8 cellular contexts compared by ENCODE assay signal in the genomic region with DNA sequence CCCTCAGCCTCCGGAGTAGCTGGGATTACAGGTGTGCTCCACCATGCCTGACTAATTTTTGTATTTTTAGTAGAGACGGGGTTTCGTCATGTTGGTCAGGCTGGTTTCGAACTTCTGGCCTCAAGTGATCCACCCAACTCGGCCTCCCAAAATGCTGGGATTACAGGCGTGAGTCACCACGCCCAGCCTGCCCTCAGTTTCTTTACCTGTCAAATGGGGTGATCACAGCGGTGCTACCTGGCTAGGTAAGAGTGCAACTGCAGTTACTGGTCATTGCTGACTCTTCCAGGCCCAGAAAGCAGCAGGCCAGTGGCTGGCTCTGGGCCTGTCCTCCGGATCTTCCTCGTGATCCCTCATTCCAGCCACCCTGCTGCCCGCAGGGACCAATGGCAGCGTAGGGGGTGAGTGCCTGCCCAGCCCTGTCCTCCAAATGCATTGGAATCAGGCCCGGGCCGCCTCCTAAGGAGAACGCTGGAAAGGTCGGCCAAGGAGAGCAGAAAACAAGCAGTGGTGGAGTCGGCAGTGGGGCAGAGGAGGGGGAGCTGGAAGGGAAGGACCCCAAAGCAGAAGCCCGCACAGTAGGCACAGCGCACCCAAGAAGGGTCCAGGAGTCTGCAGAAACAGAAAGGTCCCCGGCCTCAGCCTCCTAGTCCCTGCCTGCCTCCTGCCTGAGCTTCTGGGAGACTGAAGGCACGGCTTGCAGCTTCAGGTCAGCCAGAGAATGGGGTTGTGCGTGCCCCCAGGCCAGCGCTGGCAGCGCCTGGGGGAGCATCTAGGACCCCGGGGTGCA. TPM values are rescaled to one million over a fixed set of nuclear protein-coding genes. Genes with fewer than 3 reads are reported as not detected.
DNase-seq lines count a peak whose midpoint lies in the region; ATAC-seq and TF ChIP-seq lines count a peak whose summit lies in the region.

No MANE protein-coding gene starts in this region.

- no peak overlapping the region for H3K4ac ChIP-seq in trophoblast cell (ENCODE audit: low read depth, low read length)

- no peak for TF ChIP-seq EP300 in gastroesophageal sphincter (IDR thresholded peaks at IDR 0.05)

- no peak overlapping the region for H4K8ac ChIP-seq in trophoblast cell (ENCODE audit: low read depth, low read length)

- no peak overlapping the region for H3K18ac ChIP-seq in trophoblast cell (ENCODE audit: low read length)

- WGBS in gastroesophageal sphincter (ENCODE audit: low coverage in 1 of 2), 2 donors, result 41 to 100% methylated on average over 1 to 16 of the region's 25 CpGs
- no CpG with 5 or more reads among the region's 25 CpGs for whole genome bisulfite sequencing in trophoblast cell (ENCODE audit: extremely low coverage, insufficient coverage, insufficient read length)

- H3K27me3 ChIP-seq in CD8-positive, alpha-beta memory T cell (ENCODE audit: insufficient read depth, low read length, poor library complexity, severe bottlenecking), result no peaks in the 10 kb centered on the region
- H3K27me3 ChIP-seq in gastroesophageal sphincter (no peaks in the 10 kb centered on the region), trophoblast cell (ENCODE audit: insufficient read depth, low read length) (peaks cover 6% of the 10 kb centered on the region)

- H2AK5ac ChIP-seq in trophoblast cell (ENCODE audit: low read length), result no peak overlapping the region

- no peak overlapping the region for H3K14ac ChIP-seq in trophoblast cell (ENCODE audit: low read length)

- H2BK120ac ChIP-seq in trophoblast cell (ENCODE audit: insufficient read depth, low read length, poor library complexity), result no peak overlapping the region

- peak overlapping the region; percentile 89 to 98 (median 94) for H3K4me3 Mint-ChIP-seq in CD8-positive, alpha-beta memory T cell
- peak overlapping the region; percentile 93 for H3K4me3 Mint-ChIP-seq in WTC11

- TF ChIP-seq CTCF in WTC11 (IDR thresholded peaks at IDR 0.05), result no peak
- TF ChIP-seq CTCF in gastroesophageal sphincter (IDR thresholded peaks at IDR 0.05), result peak in 1 of 4 experiments; percentile 8

- H3K79me1 ChIP-seq in trophoblast cell (ENCODE audit: low read length), result peaks cover 3% of the 10 kb centered on the region

- peaks cover 3% of the 10 kb centered on the region for H3K79me2 ChIP-seq in trophoblast cell (ENCODE audit: control insufficient read depth, insufficient read depth, low read length, poor library complexity)

- H3K9me3 ChIP-seq in CD8-positive, alpha-beta memory T cell (ENCODE audit: low read length), result no peaks in the 10 kb centered on the region
- H3K9me3 ChIP-seq in gastroesophageal sphincter (no peaks in the 10 kb centered on the region), trophoblast cell (ENCODE audit: insufficient read depth, low read depth, low read length) (no peaks in the 10 kb centered on the region)

- no peak for ATAC-seq in WTC11
- no peak for ATAC-seq in gastroesophageal sphincter

- H4K91ac ChIP-seq in trophoblast cell (ENCODE audit: low read depth, low read length), result no peak overlapping the region

- H2AFZ ChIP-seq in trophoblast cell (ENCODE audit: insufficient read depth, low read length, poor library complexity), result peak overlapping the region; percentile 74

- no peak for TF ChIP-seq POLR2A in gastroesophageal sphincter (IDR thresholded peaks at IDR 0.05)

- H3K4me1 Mint-ChIP-seq in CD8-positive, alpha-beta memory T cell, result peaks cover 21 to 32% (median 24%) of the 10 kb centered on the region in 3 donors
- H3K4me1 Mint-ChIP-seq in WTC11, result peaks cover 19% of the 10 kb centered on the region

- no peak overlapping the region for H4K12ac ChIP-seq in trophoblast cell (ENCODE audit: low read depth, low read length)

- no peak overlapping the region for H2BK5ac ChIP-seq in trophoblast cell (ENCODE audit: low read depth, low read length, poor library complexity)

- H3K27ac Mint-ChIP-seq in CD8-positive, alpha-beta memory T cell, result peak overlapping the region in 6 of 8 donors; percentile 77 to 96 (median 90)
- H3K27ac Mint-ChIP-seq in WTC11, result peak overlapping the region; percentile 95; the same call in 1 of the 2 replicates

- H3K4me3 ChIP-seq in CD8-positive, alpha-beta memory T cell (ENCODE audit: low read length), result no peak overlapping the region
- H3K4me3 ChIP-seq in gastroesophageal sphincter (peak overlapping the region; percentile 76 to 89), trophoblast cell (ENCODE audit: low read depth, low read length) (no peak overlapping the region)

- peaks cover 23% of the 10 kb centered on the region for H3K4me1 ChIP-seq in CD8-positive, alpha-beta memory T cell (ENCODE audit: insufficient read depth, low read length)
- H3K4me1 ChIP-seq in gastroesophageal sphincter (peaks cover 0 to 62% (median 18%) of the 10 kb centered on the region in 3 donors), trophoblast cell (ENCODE audit: control insufficient read depth in 1 of 2, insufficient read depth in 2 of 2, low read length in 2 of 2) (peaks cover 4 to 6% of the 10 kb centered on the region in 2 experiments)

- H3K9ac ChIP-seq in trophoblast cell (ENCODE audit: low read length), result no peak overlapping the region

- H3K36me3 Mint-ChIP-seq in CD8-positive, alpha-beta memory T cell, result peaks cover 0 to 3% (median 0%) of the 10 kb centered on the region in 3 donors
- H3K36me3 Mint-ChIP-seq in WTC11, result no peaks in the 10 kb centered on the region

- peak overlapping the region; percentile 54 for H3K27ac ChIP-seq in CD8-positive, alpha-beta memory T cell (ENCODE audit: low read depth, low read length)
- peak overlapping the region; percentile 59 to 92 (median 90) for H3K27ac ChIP-seq in gastroesophageal sphincter
- no peak overlapping the region for H3K27ac ChIP-seq in trophoblast cell (ENCODE audit: low read depth, low read length)

- H3K36me3 ChIP-seq in CD8-positive, alpha-beta memory T cell (ENCODE audit: insufficient read depth, low read length), result no peaks in the 10 kb centered on the region
- no peaks in the 10 kb centered on the region for H3K36me3 ChIP-seq in gastroesophageal sphincter
- H3K36me3 ChIP-seq in trophoblast cell (ENCODE audit: control insufficient read depth in 1 of 2, insufficient read depth in 2 of 2, low read length in 2 of 2), result no peaks in the 10 kb centered on the region

- H3K27me3 Mint-ChIP-seq in CD8-positive, alpha-beta memory T cell, result peaks cover 0 to under 1% of the 10 kb centered on the region in 2 donors
- peaks cover 52% of the 10 kb centered on the region for H3K27me3 Mint-ChIP-seq in WTC11 (ENCODE audit: low read depth)

- no peak overlapping the region for H2BK12ac ChIP-seq in trophoblast cell (ENCODE audit: low read length)

- CTCF ChIA-PET in CD8-positive, alpha-beta memory T cell (lab: Charles Lee), result interaction anchor here (1.0 to 1.3 kb wide), 2 partner anchors 10 to 27 kb away, joined by 3 to 4 read pairs; no protein-coding TSS in a partner anchor
- CTCF ChIA-PET in WTC11 (lab: Charles Lee), result interaction anchor here (0.6 to 1.9 kb wide), 5 partner anchors 10 to 43 kb away, joined by 3 to 5 read pairs (median 4); a partner anchor contains a TSS

- no peak for DNase-seq in CD8-positive, alpha-beta memory T cell
- DNase-seq in WTC11 (ENCODE audit: low spot score) (no peak), trophoblast cell (no peak), NCI-H774 (lab: John Stamatoyannopoulos, UW) (no peak), NCI-H2196 treated with DMSO at 0.1 percent for 48 hours (lab: John Stamatoyannopoulos, UW; ENCODE audit: unreplicated experiment) (no peak), mucosa of gallbladder (ENCODE audit: low spot score) (no peak)
- DNase-seq in activated naive CD4-positive, alpha-beta T cell treated with anti-CD3 and anti-CD28 coated beads, Interleukin-2, amount 50 U/mL, for 16 hours, result no peak

- H3K9me3 Mint-ChIP-seq in CD8-positive, alpha-beta memory T cell, result no peaks in the 10 kb centered on the region
- H3K9me3 Mint-ChIP-seq in WTC11, result no peaks in the 10 kb centered on the region

- POLR2A ChIA-PET in CD8-positive, alpha-beta memory T cell (lab: Charles Lee), result no interaction called here
- POLR2A ChIA-PET in WTC11 (lab: Charles Lee), result interaction anchor here (0.7 kb wide), 1 partner anchor 56 kb away, joined by 4 read pairs; no protein-coding TSS in a partner anchor

- H3K23ac ChIP-seq in trophoblast cell (ENCODE audit: low read length), result no peak overlapping the region

- H3K4me2 ChIP-seq in trophoblast cell (ENCODE audit: low read length), result peak overlapping the region; percentile 82

TF ChIP-seq in WTC11, 78 proteins besides CTCF, POLR2A, EP300 and RAD21 (continues in another document):
- TF ChIP-seq NFE2L1 (CRISPR knock-in tag; IDR thresholded peaks at IDR 0.05) (no peak), GTF2I (CRISPR knock-in tag; conservative IDR thresholded peaks at IDR 0.05) (no peak), FOXP1 (CRISPR knock-in tag; IDR thresholded peaks at IDR 0.05; ENCODE audit: borderline replicate concordance) (no peak), ZNF423 (CRISPR knock-in tag; IDR thresholded peaks at IDR 0.05) (no peak)

RNA-seq across cellular contexts. Expression of a gene that starts 1.8 kb away (rescaled TPM):
- 1 to 10 TPM; 2.0 to 3.7 TPM for total RNA-seq in CD8-positive, alpha-beta memory T cell
- 6.6 TPM for polyA plus RNA-seq in CD8-positive, alpha-beta memory T cell
- total RNA-seq in WTC11 (2021) (8.6 to 12.1 TPM (median 10.1 TPM) in 3 replicates), gastroesophageal sphincter (10 to 100 TPM; 17.1 to 21.3 (median 19.6) TPM), mucosa of gallbladder (37.1 TPM)
- polyA plus RNA-seq in trophoblast cell (2013), result 4.7 and 5.0 TPM in 2 replicates

RNA-seq across cellular contexts. Expression of a gene that starts 7.8 kb away (rescaled TPM):
- total RNA-seq in CD8-positive, alpha-beta memory T cell, result not detected
- polyA plus RNA-seq in CD8-positive, alpha-beta memory T cell, result not detected
- total RNA-seq in WTC11 (2021) (not detected in 3 replicates), gastroesophageal sphincter (not detected), mucosa of gallbladder (not detected)
- not detected in 2 replicates for polyA plus RNA-seq in trophoblast cell (2013)

RNA-seq across cellular contexts. Expression of a gene that starts 20.0 kb away (rescaled TPM):
- total RNA-seq in CD8-positive, alpha-beta memory T cell, result not detected
- polyA plus RNA-seq in CD8-positive, alpha-beta memory T cell, result not detected
- 1.2 to 2.9 TPM (median 2.3 TPM) in 3 replicates for total RNA-seq in WTC11 (2021)
- total RNA-seq in gastroesophageal sphincter, result 1 to 10 TPM in 1 of 4 donors, under 1 TPM in 1, not detected in 2; 0.46 to 1.3 TPM
- polyA plus RNA-seq in trophoblast cell (2013), result 0.07 TPM in 2 replicates
- total RNA-seq in mucosa of gallbladder, result 0.37 TPM

RNA-seq across cellular contexts. Expression of a gene that starts 43.0 kb away (rescaled TPM):
- total RNA-seq in CD8-positive, alpha-beta memory T cell, result 10 to 100 TPM; 56.6 to 71.1 TPM
- 78.4 TPM for polyA plus RNA-seq in CD8-positive, alpha-beta memory T cell
- total RNA-seq in WTC11 (2021) (81.7 to 108 TPM (median 108 TPM) in 3 replicates), gastroesophageal sphincter (10 to 100 TPM; 35.0 to 48.7 (median 39.9) TPM), mucosa of gallbladder (93.0 TPM)
- 107 and 108 TPM in 2 replicates for polyA plus RNA-seq in trophoblast cell (2013)

RNA-seq across cellular contexts. Expression of a gene that starts 48.6 kb away (rescaled TPM):
- 10 to 100 TPM; 34.5 to 39.2 TPM for total RNA-seq in CD8-positive, alpha-beta memory T cell
- polyA plus RNA-seq in CD8-positive, alpha-beta memory T cell, result 26.9 TPM
- total RNA-seq in WTC11 (2021) (58.7 to 78.6 TPM (median 70.8 TPM) in 3 replicates), gastroesophageal sphincter (10 to 100 TPM; 30.8 to 44.7 (median 37.7) TPM), mucosa of gallbladder (61.2 TPM)
- 44.4 and 46.3 TPM in 2 replicates for polyA plus RNA-seq in trophoblast cell (2013)

Comparison
In these comparisons a context has a peak if more than half of its experiments do, and no peak if none do; other contexts are left out.
1. H3K4me3 ChIP-seq: peak in gastroesophageal sphincter (2 of 2); none in CD8-positive, alpha-beta memory T cell (single experiment) and trophoblast cell (single experiment).